29 cellular contexts compared by ENCODE assay signal in the genomic region with DNA sequence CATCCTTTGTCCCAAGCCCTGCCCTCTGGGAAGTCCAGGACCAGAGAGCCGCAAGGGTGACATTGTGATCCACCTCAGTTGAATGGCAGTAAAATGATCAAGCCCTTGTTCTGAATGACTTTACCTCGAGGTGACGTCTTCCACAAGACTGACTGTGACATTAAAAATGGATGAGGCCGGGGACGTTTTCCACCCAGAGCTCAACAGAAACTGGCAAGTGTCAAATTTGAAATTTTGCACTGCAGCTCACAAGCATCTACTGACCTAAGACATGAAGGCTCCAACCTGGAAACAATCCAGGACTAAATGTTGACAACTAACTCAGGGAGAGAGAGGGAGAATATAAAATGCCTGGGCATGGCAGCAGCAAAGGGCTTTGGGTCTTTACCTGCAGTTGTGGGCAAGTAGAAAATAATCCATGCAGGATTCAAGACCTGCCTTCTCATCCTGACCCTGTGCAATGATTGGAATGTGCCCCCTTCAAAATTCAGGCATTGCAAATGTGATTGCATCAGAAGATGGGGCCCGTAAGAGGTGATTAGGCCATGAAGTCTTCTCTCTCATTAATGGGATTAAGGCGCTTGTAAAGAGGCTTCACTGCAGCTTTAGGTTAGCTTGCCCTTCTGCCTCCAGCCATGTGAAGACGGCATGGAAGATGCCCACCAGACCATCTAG. TPM values are rescaled to one million over a fixed set of nuclear protein-coding genes. Genes with fewer than 3 reads are reported as not detected.
"Had no signal": no experiment of that assay in that cellular context is flagged by ENCODE, and none has a peak within 500 bp of the region (broad histone marks: within the 10 kb centered on the region; RNA-seq: fewer than 3 reads in every experiment).

No MANE protein-coding gene starts in this region.

- ATAC-seq: activated CD4-positive, CD25-positive, alpha-beta regulatory T cell treated with anti-CD3 and anti-CD28 coated beads, Interleukin-2, amount 50 U/mL, for 24 hours; activated CD8-positive, alpha-beta memory T cell treated with anti-CD3 and anti-CD28 coated beads, Interleukin-2, amount 10 ng/mL, durations not matched to agents 7 days and 5 days; activated CD8-positive, alpha-beta T cell treated with anti-CD3 and anti-CD28 coated beads for 36 hours; activated naive CD8-positive, alpha-beta T cell treated with anti-CD3 and anti-CD28 coated beads, Interleukin-2, amount 50 U/mL, for 24 hours; foreskin keratinocyte; left ventricle myocardium superior; mucosa of descending colon; sciatic nerve; stimulated activated naive B cell treated with anti-CD40 and anti-IgM and Interleukin-4, amounts not matched to agents 10 μg/mL and 1 μg/mL and 100 μg/mL, for 72 hours had no signal

- H3K4me1 ChIP-seq: foreskin keratinocyte, testis had no signal

- H3K9me3 ChIP-seq: mucosa of descending colon, testis, upper lobe of left lung had no signal

- H3K27ac ChIP-seq: foreskin keratinocyte, testis, upper lobe of left lung had no signal

- H3K27me3 ChIP-seq: foreskin keratinocyte, testis, upper lobe of left lung had no signal

- DNase-seq: activated CD4-positive, alpha-beta T cell treated with anti-CD3 and anti-CD28 coated beads, Interleukin-2, amount 10 ng/mL, durations not matched to agents 7 days and 5 days; activated CD8-positive, alpha-beta memory T cell treated with anti-CD3 and anti-CD28 coated beads, Interleukin-2, amount 10 ng/mL, durations not matched to agents 7 days and 5 days; activated CD8-positive, alpha-beta T cell treated with anti-CD3 and anti-CD28 coated beads for 36 hours; activated gamma-delta T cell; activated naive CD4-positive, alpha-beta T cell treated with anti-CD3 and anti-CD28 coated beads, Interleukin-2, amount 50 U/mL, for 16 hours; activated naive CD8-positive, alpha-beta T cell treated with anti-CD3 and anti-CD28 coated beads, Interleukin-2, amount 50 U/mL, for 24 hours; activated T-cell treated with anti-CD3 and anti-CD28 coated beads for 4 hours; aorta; caudate nucleus; dermis blood vessel endothelial cell; effector CD8-positive, alpha-beta T cell; erythroblast; foreskin keratinocyte; hippocampal formation; left ventricle myocardium superior; mucosa of descending colon; nephron progenitor cell; occipital lobe; small intestine; stimulated activated CD4-positive, alpha-beta T cell treated with anti-CD3 and anti-CD28 coated beads, Interleukin-15, amount 100 ng/mL, for 24 hours; stimulated activated naive B cell treated with anti-CD40 and anti-IgM and Interleukin-4, amounts not matched to agents 10 μg/mL and 1 μg/mL and 100 μg/mL, for 72 hours; T1000; testis; upper lobe of left lung had no signal

- H3K27ac Mint-ChIP-seq: activated CD4-positive, alpha-beta T cell treated with anti-CD3 and anti-CD28 coated beads, Interleukin-2, amount 10 ng/mL, durations not matched to agents 7 days and 5 days; activated CD8-positive, alpha-beta memory T cell treated with anti-CD3 and anti-CD28 coated beads, Interleukin-2, amount 10 ng/mL, durations not matched to agents 7 days and 5 days; activated CD8-positive, alpha-beta T cell treated with anti-CD3 and anti-CD28 coated beads for 36 hours; activated naive CD8-positive, alpha-beta T cell treated with anti-CD3 and anti-CD28 coated beads, Interleukin-2, amount 50 U/mL, for 24 hours; activated T-helper 1 cell treated with anti-CD3 and anti-CD28 coated beads, Interleukin-12 subunit alpha, Interleukin-12 subunit beta, Interleukin-2, Interleukin-4 antibody, amounts not matched to agents 30 ng/mL and 10 ng/mL and 1 ng/mL, durations not matched to agents 14 hours and 24 hours and 36 hours; nephron progenitor cell; stimulated activated naive B cell treated with anti-CD40 and anti-IgM and Interleukin-4, amounts not matched to agents 10 μg/mL and 1 μg/mL and 100 μg/mL, for 72 hours; T-helper 1 cell treated with Interleukin-12 subunit alpha and Interleukin-12 subunit beta and Interleukin-4 antibody, amounts not matched to agents 30 μg/mL and 1 μg/mL, for 36 hours had no signal

- H3K4me3 ChIP-seq: mucosa of descending colon, testis, upper lobe of left lung had no signal

- H3K36me3 Mint-ChIP-seq: brain; stimulated activated naive B cell treated with anti-CD40 and anti-IgM and Interleukin-4, amounts not matched to agents 10 μg/mL and 1 μg/mL and 100 μg/mL, for 72 hours had no signal

- H3K36me3 ChIP-seq: upper lobe of left lung had no signal

- H3K9me3 Mint-ChIP-seq: activated CD8-positive, alpha-beta T cell treated with anti-CD3 and anti-CD28 coated beads for 36 hours; activated naive CD8-positive, alpha-beta T cell treated with anti-CD3 and anti-CD28 coated beads, Interleukin-2, amount 50 U/mL, for 24 hours; activated T-helper 1 cell treated with anti-CD3 and anti-CD28 coated beads, Interleukin-12 subunit alpha, Interleukin-12 subunit beta, Interleukin-2, Interleukin-4 antibody, amounts not matched to agents 30 ng/mL and 10 ng/mL and 1 ng/mL, durations not matched to agents 14 hours and 24 hours and 36 hours; nephron progenitor cell; stimulated activated naive B cell treated with anti-CD40 and anti-IgM and Interleukin-4, amounts not matched to agents 10 μg/mL and 1 μg/mL and 100 μg/mL, for 72 hours; T-helper 1 cell treated with Interleukin-12 subunit alpha and Interleukin-12 subunit beta and Interleukin-4 antibody, amounts not matched to agents 30 μg/mL and 1 μg/mL, for 36 hours had no signal

- H3K4me3 Mint-ChIP-seq: activated CD4-positive, alpha-beta T cell treated with anti-CD3 and anti-CD28 coated beads, Interleukin-2, amount 10 ng/mL, durations not matched to agents 7 days and 5 days; activated CD8-positive, alpha-beta memory T cell treated with anti-CD3 and anti-CD28 coated beads, Interleukin-2, amount 10 ng/mL, durations not matched to agents 7 days and 5 days; activated CD8-positive, alpha-beta T cell treated with anti-CD3 and anti-CD28 coated beads for 36 hours; activated naive CD8-positive, alpha-beta T cell treated with anti-CD3 and anti-CD28 coated beads, Interleukin-2, amount 50 U/mL, for 24 hours; activated T-helper 1 cell treated with anti-CD3 and anti-CD28 coated beads, Interleukin-12 subunit alpha, Interleukin-12 subunit beta, Interleukin-2, Interleukin-4 antibody, amounts not matched to agents 30 ng/mL and 10 ng/mL and 1 ng/mL, durations not matched to agents 14 hours and 24 hours and 36 hours; brain; nephron progenitor cell; stimulated activated naive B cell treated with anti-CD40 and anti-IgM and Interleukin-4, amounts not matched to agents 10 μg/mL and 1 μg/mL and 100 μg/mL, for 72 hours; T-helper 1 cell treated with Interleukin-12 subunit alpha and Interleukin-12 subunit beta and Interleukin-4 antibody, amounts not matched to agents 30 μg/mL and 1 μg/mL, for 36 hours had no signal

RNA-seq across cellular contexts. Expression of a gene that starts 33.6 kb away (rescaled TPM):
- total RNA-seq: activated T-helper 1 cell treated with anti-CD3 and anti-CD28 coated beads, Interleukin-12 subunit alpha, Interleukin-12 subunit beta, Interleukin-2, Interleukin-4 antibody, amounts not matched to agents 30 ng/mL and 10 ng/mL and 1 ng/mL, durations not matched to agents 14 hours and 24 hours and 36 hours had no signal
